Comparison of ENCODE assay signal across 16 cellular contexts in genomic region chr1:59468828-59469428, GRCh38.
DNase-seq lines count a peak whose midpoint lies in the region; ATAC-seq and TF ChIP-seq lines count a peak whose summit lies in the region.
"Had no signal": no experiment of that assay in that cellular context is flagged by ENCODE, and none has a peak within 500 bp of the region (broad histone marks: within the 10 kb centered on the region; RNA-seq: fewer than 3 reads in every experiment).

No MANE protein-coding gene starts in this region.

- no peaks in the 10 kb centered on the region for H3K4me1 ChIP-seq in liver (ENCODE audit: control insufficient read depth in 4 of 4, insufficient read depth in 4 of 4, low read length in 3 of 4)

- H3K4me3 ChIP-seq in liver (ENCODE audit: low read depth in 1 of 3, low read length in 3 of 3), result no peak overlapping the region
- H3K4me3 ChIP-seq: GM23248 had no signal

- H3K9me3 ChIP-seq in liver (ENCODE audit: control insufficient read depth in 4 of 4, low read length in 3 of 4), result no peaks in the 10 kb centered on the region

- H3K27me3 ChIP-seq in liver (ENCODE audit: control insufficient read depth in 4 of 4, insufficient read depth in 4 of 4, low read length in 3 of 4), result no peaks in the 10 kb centered on the region

- 100% methylated on average over 1 of the region's 1 CpG for WGBS in liver

- H3K27ac ChIP-seq in liver (ENCODE audit: low read depth in 1 of 2, low read length in 2 of 2), result no peak overlapping the region
- H3K27ac ChIP-seq: GM23248 had no signal

- TF ChIP-seq CTCF in liver (IDR thresholded peaks at IDR 0.05; ENCODE audit: low read depth, low read length, missing input control), result no peak

- ATAC-seq in left colon (peak; percentile 81), GM18511 (IDR thresholded peaks at IDR 0.05; ENCODE audit: unreplicated experiment) (no peak), GM18861 (IDR thresholded peaks at IDR 0.05; ENCODE audit: unreplicated experiment) (no peak)

- peak; percentile 17 to 30 for TF ChIP-seq RAD21 in liver (IDR thresholded peaks at IDR 0.05)

- no peak overlapping the region for H3K9ac ChIP-seq in liver (ENCODE audit: low read depth in 1 of 2, low read length in 2 of 2)
- H3K9ac ChIP-seq: GM23248 had no signal

- peaks cover 0 to 2% (median 0%) of the 10 kb centered on the region in 4 donors for H3K36me3 ChIP-seq in liver (ENCODE audit: control insufficient read depth in 4 of 4, insufficient read depth in 3 of 4, low read depth in 1 of 4, low read length in 3 of 4)

- DNase-seq in left colon (no peak), mucosa of gallbladder (ENCODE audit: low spot score) (peak; percentile 26)
- no peak for DNase-seq in stimulated activated CD4-positive, alpha-beta T cell treated with anti-CD3 and anti-CD28 coated beads, Interleukin-4, amount 100 ng/mL, for 24 hours
- DNase-seq: C1 segment of cervical spinal cord; Calu3; CD4-positive, alpha-beta memory T cell; COR-L47; DMS53; DMS79 treated with DMSO at 0.1 percent for 48 hours; GF-D8; GM23248; H7; HCEC 1CT had no signal

- intact Hi-C loops in left colon (cut with DNase I, micrococcal nuclease), result no loop called here

TF ChIP-seq in liver, 16 proteins besides CTCF, POLR2A, EP300 and RAD21:
- TF ChIP-seq RXRA (IDR thresholded peaks at IDR 0.05), result peak in 1 of 2 donors; percentile 52
- peak; percentile 40 for TF ChIP-seq SP1 (IDR thresholded peaks at IDR 0.05)
- TF ChIP-seq YY1 (IDR thresholded peaks at IDR 0.05), result no peak
- TF ChIP-seq JUND (IDR thresholded peaks at IDR 0.05), result no peak
- TF ChIP-seq FOXA2 (IDR thresholded peaks at IDR 0.05), result peak; percentile 26
- TF ChIP-seq TAF1 (conservative IDR thresholded peaks at IDR 0.05), result no peak
- no peak for TF ChIP-seq NR2F2 (IDR thresholded peaks at IDR 0.05)
- TF ChIP-seq HNF4A (conservative IDR thresholded peaks at IDR 0.05), result peak; percentile 84 to 86
- no peak for TF ChIP-seq FOXA1 (IDR thresholded peaks at IDR 0.05)
- TF ChIP-seq HNF4G (IDR thresholded peaks at IDR 0.05), result peak; percentile 47
- no peak for TF ChIP-seq EGR1 (IDR thresholded peaks at IDR 0.05; ENCODE audit: low read depth in 2 of 2)
- TF ChIP-seq ZBTB33 (IDR thresholded peaks at IDR 0.05), result no peak
- no peak for TF ChIP-seq REST (IDR thresholded peaks at IDR 0.05)
- TF ChIP-seq MAX (IDR thresholded peaks at IDR 0.05), result peak; percentile 22
TF ChIP-seq in liver: peak in this region for 6.
